ENCODE assay signal across 2 cellular contexts in the genomic region with DNA sequence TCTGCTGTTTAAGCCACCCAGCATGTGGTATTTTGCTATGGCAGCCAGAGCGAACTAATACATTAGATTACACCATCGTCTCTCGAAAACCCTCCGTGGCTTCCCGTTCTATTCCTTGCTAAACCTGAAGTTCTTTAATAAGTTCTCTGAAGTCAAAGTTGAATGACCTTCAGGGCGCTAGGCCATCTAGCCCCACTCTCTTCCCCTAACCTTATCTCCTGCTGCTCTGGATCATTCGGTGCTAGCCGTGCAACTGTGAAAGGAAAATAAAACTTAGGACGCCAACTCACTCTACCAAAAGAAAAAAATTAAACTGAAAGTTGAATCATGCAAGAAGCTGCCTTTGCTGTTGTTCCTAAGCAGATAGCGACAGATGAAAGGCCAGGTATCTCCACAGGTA.
TF ChIP-seq lines count a peak whose summit lies in the region.

No MANE protein-coding gene starts in this region.

TF ChIP-seq in GM23338, 12 proteins besides CTCF, POLR2A, EP300 and RAD21 (continues in another document):
- no peak for TF ChIP-seq EZH2phosphoT487 (IDR thresholded peaks at IDR 0.05; ENCODE audit: unreplicated experiment)
- no peak for TF ChIP-seq NANOG (IDR thresholded peaks at IDR 0.05; ENCODE audit: borderline replicate concordance)
- TF ChIP-seq, protein P1, sequence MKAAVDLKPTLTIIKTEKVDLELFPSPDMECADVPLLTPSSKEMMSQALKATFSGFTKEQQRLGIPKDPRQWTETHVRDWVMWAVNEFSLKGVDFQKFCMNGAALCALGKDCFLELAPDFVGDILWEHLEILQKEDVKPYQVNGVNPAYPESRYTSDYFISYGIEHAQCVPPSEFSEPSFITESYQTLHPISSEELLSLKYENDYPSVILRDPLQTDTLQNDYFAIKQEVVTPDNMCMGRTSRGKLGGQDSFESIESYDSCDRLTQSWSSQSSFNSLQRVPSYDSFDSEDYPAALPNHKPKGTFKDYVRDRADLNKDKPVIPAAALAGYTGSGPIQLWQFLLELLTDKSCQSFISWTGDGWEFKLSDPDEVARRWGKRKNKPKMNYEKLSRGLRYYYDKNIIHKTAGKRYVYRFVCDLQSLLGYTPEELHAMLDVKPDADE (IDR thresholded peaks at IDR 0.05): no peak
- TF ChIP-seq EZH2 (IDR thresholded peaks at IDR 0.05; ENCODE audit: low read depth, unreplicated experiment): no peak
- TF ChIP-seq POLR2AphosphoS5 (IDR thresholded peaks at IDR 0.05; ENCODE audit: low read depth): no peak
- TF ChIP-seq CREB1 (CRISPR knock-in tag; IDR thresholded peaks at IDR 0.05; ENCODE audit: low read depth): no peak
- no peak for TF ChIP-seq ZNF114 (CRISPR knock-in tag; IDR thresholded peaks at IDR 0.05)
- no peak for TF ChIP-seq STAT1 (IDR thresholded peaks at IDR 0.05; ENCODE audit: unreplicated experiment)
- TF ChIP-seq, protein P2, sequence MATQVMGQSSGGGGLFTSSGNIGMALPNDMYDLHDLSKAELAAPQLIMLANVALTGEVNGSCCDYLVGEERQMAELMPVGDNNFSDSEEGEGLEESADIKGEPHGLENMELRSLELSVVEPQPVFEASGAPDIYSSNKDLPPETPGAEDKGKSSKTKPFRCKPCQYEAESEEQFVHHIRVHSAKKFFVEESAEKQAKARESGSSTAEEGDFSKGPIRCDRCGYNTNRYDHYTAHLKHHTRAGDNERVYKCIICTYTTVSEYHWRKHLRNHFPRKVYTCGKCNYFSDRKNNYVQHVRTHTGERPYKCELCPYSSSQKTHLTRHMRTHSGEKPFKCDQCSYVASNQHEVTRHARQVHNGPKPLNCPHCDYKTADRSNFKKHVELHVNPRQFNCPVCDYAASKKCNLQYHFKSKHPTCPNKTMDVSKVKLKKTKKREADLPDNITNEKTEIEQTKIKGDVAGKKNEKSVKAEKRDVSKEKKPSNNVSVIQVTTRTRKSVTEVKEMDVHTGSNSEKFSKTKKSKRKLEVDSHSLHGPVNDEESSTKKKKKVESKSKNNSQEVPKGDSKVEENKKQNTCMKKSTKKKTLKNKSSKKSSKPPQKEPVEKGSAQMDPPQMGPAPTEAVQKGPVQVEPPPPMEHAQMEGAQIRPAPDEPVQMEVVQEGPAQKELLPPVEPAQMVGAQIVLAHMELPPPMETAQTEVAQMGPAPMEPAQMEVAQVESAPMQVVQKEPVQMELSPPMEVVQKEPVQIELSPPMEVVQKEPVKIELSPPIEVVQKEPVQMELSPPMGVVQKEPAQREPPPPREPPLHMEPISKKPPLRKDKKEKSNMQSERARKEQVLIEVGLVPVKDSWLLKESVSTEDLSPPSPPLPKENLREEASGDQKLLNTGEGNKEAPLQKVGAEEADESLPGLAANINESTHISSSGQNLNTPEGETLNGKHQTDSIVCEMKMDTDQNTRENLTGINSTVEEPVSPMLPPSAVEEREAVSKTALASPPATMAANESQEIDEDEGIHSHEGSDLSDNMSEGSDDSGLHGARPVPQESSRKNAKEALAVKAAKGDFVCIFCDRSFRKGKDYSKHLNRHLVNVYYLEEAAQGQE (IDR thresholded peaks at IDR 0.05; ENCODE audit: unreplicated experiment): no peak
- no peak for TF ChIP-seq ZNF331 (CRISPR knock-in tag; IDR thresholded peaks at IDR 0.05; ENCODE audit: low read depth)
- no peak for TF ChIP-seq JUNB (IDR thresholded peaks at IDR 0.05; ENCODE audit: unreplicated experiment)

TF ChIP-seq in K562, 482 proteins besides CTCF, POLR2A, EP300 and RAD21:
- TF ChIP-seq ESRRA (IDR thresholded peaks at IDR 0.05; ENCODE audit: borderline replicate concordance, low read depth) (0 out of 2 replicates have a peak, but pooled peaks have one; percentile 15), ZNF589 (CRISPR knock-in tag; IDR thresholded peaks at IDR 0.05; ENCODE audit: low read depth) (no peak), ZFP1 (CRISPR knock-in tag; IDR thresholded peaks at IDR 0.05) (no peak), CXXC5 (CRISPR knock-in tag; IDR thresholded peaks at IDR 0.05) (no peak)
- TF ChIP-seq, protein P3, sequence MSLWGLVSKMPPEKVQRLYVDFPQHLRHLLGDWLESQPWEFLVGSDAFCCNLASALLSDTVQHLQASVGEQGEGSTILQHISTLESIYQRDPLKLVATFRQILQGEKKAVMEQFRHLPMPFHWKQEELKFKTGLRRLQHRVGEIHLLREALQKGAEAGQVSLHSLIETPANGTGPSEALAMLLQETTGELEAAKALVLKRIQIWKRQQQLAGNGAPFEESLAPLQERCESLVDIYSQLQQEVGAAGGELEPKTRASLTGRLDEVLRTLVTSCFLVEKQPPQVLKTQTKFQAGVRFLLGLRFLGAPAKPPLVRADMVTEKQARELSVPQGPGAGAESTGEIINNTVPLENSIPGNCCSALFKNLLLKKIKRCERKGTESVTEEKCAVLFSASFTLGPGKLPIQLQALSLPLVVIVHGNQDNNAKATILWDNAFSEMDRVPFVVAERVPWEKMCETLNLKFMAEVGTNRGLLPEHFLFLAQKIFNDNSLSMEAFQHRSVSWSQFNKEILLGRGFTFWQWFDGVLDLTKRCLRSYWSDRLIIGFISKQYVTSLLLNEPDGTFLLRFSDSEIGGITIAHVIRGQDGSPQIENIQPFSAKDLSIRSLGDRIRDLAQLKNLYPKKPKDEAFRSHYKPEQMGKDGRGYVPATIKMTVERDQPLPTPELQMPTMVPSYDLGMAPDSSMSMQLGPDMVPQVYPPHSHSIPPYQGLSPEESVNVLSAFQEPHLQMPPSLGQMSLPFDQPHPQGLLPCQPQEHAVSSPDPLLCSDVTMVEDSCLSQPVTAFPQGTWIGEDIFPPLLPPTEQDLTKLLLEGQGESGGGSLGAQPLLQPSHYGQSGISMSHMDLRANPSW (CRISPR knock-in tag; IDR thresholded peaks at IDR 0.05): no peak
